25 cellular contexts compared by ENCODE assay signal in the genomic region with DNA sequence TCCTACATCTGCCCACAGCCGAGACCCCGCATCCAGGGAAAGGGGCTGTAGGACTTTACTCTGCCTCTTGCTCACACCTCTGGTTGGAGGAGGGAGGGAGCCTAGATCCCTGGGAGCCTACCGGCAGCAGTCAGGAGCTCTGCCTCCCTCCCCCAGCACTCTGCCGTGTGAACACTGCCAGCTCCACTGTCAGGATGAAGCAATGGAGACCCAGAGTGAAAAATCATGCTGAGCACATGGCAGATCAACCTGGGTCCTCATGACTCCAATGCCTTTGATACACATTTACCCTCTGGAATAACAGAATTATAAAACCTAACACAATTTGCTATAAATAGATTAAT.
A peak's percentile ranks its signal among the peaks of the same experiment; 100 is the strongest.
DNase-seq lines count a peak whose midpoint lies in the region; ATAC-seq and TF ChIP-seq lines count a peak whose summit lies in the region.
"Had no signal": no experiment of that assay in that cellular context is flagged by ENCODE, and none has a peak within 500 bp of the region (broad histone marks: within the 10 kb centered on the region; RNA-seq: fewer than 3 reads in every experiment).

No MANE protein-coding gene starts in this region.

- H4K91ac ChIP-seq in neuronal stem cell (ENCODE audit: low read depth, low read length, poor library complexity), result no peak overlapping the region

- H3K79me1 ChIP-seq in neuronal stem cell (ENCODE audit: low read depth, low read length), result no peaks in the 10 kb centered on the region

- no CpG with 5 or more reads among the region's 4 CpGs for WGBS in neuronal stem cell (ENCODE audit: extremely low coverage in 2 of 2, insufficient read length in 2 of 2, insufficient replicate concordance in 1 of 2), 2 donors

- H3K4me3 ChIP-seq in choroid plexus epithelial cell (ENCODE audit: low read depth, low read length) (no peak overlapping the region), neuronal stem cell (ENCODE audit: low read length in 2 of 2) (no peak overlapping the region)
- H3K4me3 ChIP-seq: adrenal gland, Peyer's patch, psoas muscle had no signal

- no peaks in the 10 kb centered on the region for H3K27me3 ChIP-seq in neuronal stem cell (ENCODE audit: control insufficient read depth in 3 of 3, insufficient read depth in 3 of 3, low read depth in 1 of 3, low read length in 3 of 3)
- H3K27me3 ChIP-seq: adrenal gland, brain microvascular endothelial cell, Peyer's patch had no signal

- no peak overlapping the region for H2BK12ac ChIP-seq in neuronal stem cell (ENCODE audit: low read length)

- H2AK5ac ChIP-seq in neuronal stem cell (ENCODE audit: low read depth, low read length), result peak overlapping the region; percentile 15

- peak overlapping the region; percentile 56 for H2AFZ ChIP-seq in neuronal stem cell (ENCODE audit: low read length)

- no peak overlapping the region for H3K9ac ChIP-seq in neuronal stem cell (ENCODE audit: low read depth, low read length, poor library complexity)

- H3K27ac ChIP-seq in neuronal stem cell (replicated peaks; ENCODE audit: low read length), result no peak overlapping the region
- H3K27ac ChIP-seq: adrenal gland, brain microvascular endothelial cell, epithelial cell of prostate, Peyer's patch, psoas muscle had no signal

- ATAC-seq in HG02798 (IDR thresholded peaks at IDR 0.05; ENCODE audit: poor library complexity, unreplicated experiment) (no peak), GM21367 (IDR thresholded peaks at IDR 0.05; ENCODE audit: unreplicated experiment) (no peak)
- ATAC-seq: psoas muscle had no signal

- H3K36me3 ChIP-seq in neuronal stem cell (replicated peaks in 1 of 2; ENCODE audit: control insufficient read depth in 2 of 2, insufficient read depth in 2 of 2, low read length in 2 of 2), result no peaks in the 10 kb centered on the region
- H3K36me3 ChIP-seq: adrenal gland, brain microvascular endothelial cell, Peyer's patch had no signal

- H4K8ac ChIP-seq in neuronal stem cell (ENCODE audit: low read depth, low read length), result peak overlapping the region; percentile 66

- H3K4ac ChIP-seq in neuronal stem cell (ENCODE audit: low read length), result no peak overlapping the region

- no peaks in the 10 kb centered on the region for H3K9me3 ChIP-seq in neuronal stem cell (replicated peaks in 1 of 2; ENCODE audit: control insufficient read depth in 2 of 2, insufficient read depth in 1 of 2, low read depth in 1 of 2, low read length in 2 of 2)
- H3K9me3 ChIP-seq: adrenal gland, Peyer's patch, psoas muscle had no signal

- H2BK15ac ChIP-seq in neuronal stem cell (ENCODE audit: low read length), result no peak overlapping the region

- no peak overlapping the region for H3K18ac ChIP-seq in neuronal stem cell (ENCODE audit: low read length)

- H3K23ac ChIP-seq in neuronal stem cell (ENCODE audit: low read depth, low read length, poor library complexity), result no peak overlapping the region

- H2BK120ac ChIP-seq in neuronal stem cell (ENCODE audit: low read depth, low read length), result no peak overlapping the region

- no peak overlapping the region for H3K4me2 ChIP-seq in neuronal stem cell (ENCODE audit: insufficient read depth, low read length, poor library complexity, severe bottlenecking)

- H3K14ac ChIP-seq in neuronal stem cell (ENCODE audit: low read length), result no peak overlapping the region

- peak; percentile 14 for DNase-seq in GM03348 (ENCODE audit: low spot score)
- peak; percentile 61 for DNase-seq in NOMO-1 treated with DMSO at 0.1 percent for 48 hours (lab: John Stamatoyannopoulos, UW; ENCODE audit: unreplicated experiment)
- peak; percentile 57 for DNase-seq in choroid plexus epithelial cell (ENCODE audit: low read depth)
- no peak for DNase-seq in neuronal stem cell (ENCODE audit: low spot score)
- no peak for DNase-seq in HT-29 (ENCODE audit: low spot score)
- DNase-seq in HuH-7.5 (ENCODE audit: low spot score), result no peak
- DNase-seq: activated B cell treated with CpG ODN at 0.5 μM for 24 hours; activated CD4-positive, alpha-beta T cell treated with anti-CD3 and anti-CD28 coated beads, Interleukin-2, amount 50 U/mL, for 4 hours; activated naive CD4-positive, alpha-beta T cell treated with anti-CD3 and anti-CD28 coated beads for 36 hours; adrenal gland; brain microvascular endothelial cell; C1 segment of cervical spinal cord; Calu3; mammary epithelial cell; NCI-H1105; NCI-H2029; NCI-H2227 treated with DMSO at 0.1 percent for 48 hours; NCI-H748 treated with DMSO at 0.1 percent for 48 hours; Peyer's patch; psoas muscle; SIG-M5; stimulated activated naive CD4-positive, alpha-beta T cell treated with Interleukin-2 at 50 U/mL for 16 hours had no signal

- H3K4me1 ChIP-seq in neuronal stem cell (ENCODE audit: control insufficient read depth in 2 of 2, insufficient read depth in 1 of 2, low read depth in 1 of 2, low read length in 2 of 2), result no peaks in the 10 kb centered on the region
- H3K4me1 ChIP-seq: adrenal gland, Peyer's patch, psoas muscle had no signal

- H2BK5ac ChIP-seq in neuronal stem cell (ENCODE audit: low read length), result no peak overlapping the region

- TF ChIP-seq CTCF in choroid plexus epithelial cell (conservative IDR thresholded peaks at IDR 0.05; ENCODE audit: low read depth, low read length), result no peak

Comparison
In these comparisons a context has a peak if more than half of its experiments do, and no peak if none do; other contexts are left out.
1. DNase-seq: peak in GM03348 (single experiment), NOMO-1 treated with DMSO at 0.1 percent for 48 hours (single experiment) and choroid plexus epithelial cell (single experiment); none in neuronal stem cell (single experiment), HT-29 (single experiment) and HuH-7.5 (single experiment).